Comparison of ENCODE assay signal across 8 cellular contexts in genomic region chr4:109703664-109704351, GRCh38. TPM values are rescaled to one million over a fixed set of nuclear protein-coding genes. Genes with fewer than 3 reads are reported as not detected.
DNase-seq lines count a peak whose midpoint lies in the region; ATAC-seq and TF ChIP-seq lines count a peak whose summit lies in the region.

No MANE protein-coding gene starts in this region.

- no peaks in the 10 kb centered on the region for H4K20me1 ChIP-seq in DOHH2 (ENCODE audit: control insufficient read depth, insufficient read depth, low read depth, low read length)

- H3K27me3 Mint-ChIP-seq in central memory CD8-positive, alpha-beta T cell = no peaks in the 10 kb centered on the region

- no peak overlapping the region for H2BK15ac ChIP-seq in mesendoderm (replicated peaks; ENCODE audit: low read depth)

- peaks cover 37% of the 10 kb centered on the region for H3K4me1 Mint-ChIP-seq in central memory CD8-positive, alpha-beta T cell

- H3K4me3 Mint-ChIP-seq in central memory CD8-positive, alpha-beta T cell = peak overlapping the region; percentile 90

- H3K4me1 ChIP-seq in DOHH2 (ENCODE audit: control insufficient read depth, low read length) (peaks cover 20% of the 10 kb centered on the region), mesendoderm (ENCODE audit: control insufficient read depth, low read depth, low read length) (no peaks in the 10 kb centered on the region)

- no peak overlapping the region for H4K8ac ChIP-seq in mesendoderm (ENCODE audit: low read depth, low read length)

- H3K23ac ChIP-seq in mesendoderm (ENCODE audit: low read length) = no peak overlapping the region

- no peaks in the 10 kb centered on the region for H3K9me3 Mint-ChIP-seq in central memory CD8-positive, alpha-beta T cell

- H3K4ac ChIP-seq in mesendoderm (ENCODE audit: low read depth, low read length) = no peak overlapping the region

- H3K79me1 ChIP-seq in mesendoderm (ENCODE audit: low read length) = peaks cover 2% of the 10 kb centered on the region

- no peaks in the 10 kb centered on the region for H3K9me2 ChIP-seq in DOHH2 (replicated peaks; ENCODE audit: control insufficient read depth, low read length)

- H3K4me3 ChIP-seq in DOHH2 (ENCODE audit: low read length) = peak overlapping the region; percentile 84
- H3K4me3 ChIP-seq in mesendoderm (ENCODE audit: low read length) = peak overlapping the region; percentile 19

- H4K5ac ChIP-seq in mesendoderm (ENCODE audit: low read length) = no peak overlapping the region

- H3K27ac Mint-ChIP-seq in central memory CD8-positive, alpha-beta T cell (ENCODE audit: low read depth) = peak overlapping the region; percentile 94

- no peak for ATAC-seq in central memory CD8-positive, alpha-beta T cell (replicated peaks; ENCODE audit: extremely low read depth, poor library complexity, severe bottlenecking)
- ATAC-seq in GM18517 (IDR thresholded peaks at IDR 0.05; ENCODE audit: unreplicated experiment) = no peak
- no peak for ATAC-seq in GM18520 (IDR thresholded peaks at IDR 0.05; ENCODE audit: unreplicated experiment)

- TF ChIP-seq CTCF in DOHH2 (IDR thresholded peaks at IDR 0.05; ENCODE audit: low read depth, low read length, poor library complexity, severe bottlenecking) = no peak
- no peak for TF ChIP-seq CTCF in GM13977 (IDR thresholded peaks at IDR 0.05; ENCODE audit: extremely low read depth, insufficient read depth, missing control alignments)

- DNase-seq in NCI-H146 (lab: John Stamatoyannopoulos, UW) (peak; percentile 3), mesendoderm (no peak), GM13977 (ENCODE audit: low spot score) (no peak), NCI-H226 (no peak)
- no peak for DNase-seq in central memory CD8-positive, alpha-beta T cell (ENCODE audit: low spot score in 2 of 2)

- no peaks in the 10 kb centered on the region for H3K9me3 ChIP-seq in DOHH2 (ENCODE audit: control insufficient read depth, insufficient read depth, low read length)

- H2BK5ac ChIP-seq in mesendoderm (ENCODE audit: low read length) = no peak overlapping the region

- peaks cover 12% of the 10 kb centered on the region for H3K36me3 Mint-ChIP-seq in central memory CD8-positive, alpha-beta T cell (ENCODE audit: insufficient read depth)

- peak overlapping the region; percentile 71 for H3K9ac ChIP-seq in mesendoderm (ENCODE audit: low read length)

- no peaks in the 10 kb centered on the region for H3K36me3 ChIP-seq in DOHH2 (ENCODE audit: control insufficient read depth, low read length)
- no peaks in the 10 kb centered on the region for H3K36me3 ChIP-seq in mesendoderm (ENCODE audit: control insufficient read depth, insufficient read depth, low read length)

- H3K27ac ChIP-seq in DOHH2 (ENCODE audit: low read depth, low read length) = no peak overlapping the region
- H3K27ac ChIP-seq in mesendoderm (ENCODE audit: low read depth, low read length) = no peak overlapping the region

- peak overlapping the region; percentile 96 for H3K18ac ChIP-seq in mesendoderm (ENCODE audit: low read length)

- H3K27me3 ChIP-seq in DOHH2 (ENCODE audit: control insufficient read depth, low read length) = no peaks in the 10 kb centered on the region
- no peaks in the 10 kb centered on the region for H3K27me3 ChIP-seq in mesendoderm (ENCODE audit: insufficient read depth, low read length, poor library complexity)

- no CpG with 5 or more reads among the region's 11 CpGs for WGBS in mesendoderm (ENCODE audit: extremely low coverage, insufficient coverage, low lambda C conversion rate)

- H3K4me2 ChIP-seq in DOHH2 (ENCODE audit: low read length) = peak overlapping the region; percentile 82
- H3K4me2 ChIP-seq in mesendoderm (ENCODE audit: low read length) = peak overlapping the region; percentile 46

- no peak overlapping the region for H2AK5ac ChIP-seq in mesendoderm (ENCODE audit: low read length)

- in situ Hi-C loops in GM13977 (cut with MboI; ENCODE audit: low pct_unique_long_range_greater_than_20kb, low sequenced_read_pairs, unreplicated experiment) = no loop called here

- H3K79me2 ChIP-seq in DOHH2 (ENCODE audit: control insufficient read depth, low read length) = no peaks in the 10 kb centered on the region
- H3K79me2 ChIP-seq in mesendoderm (ENCODE audit: control insufficient read depth, insufficient read depth, low read length) = no peaks in the 10 kb centered on the region

- no peak overlapping the region for H2BK120ac ChIP-seq in mesendoderm (ENCODE audit: low read depth, low read length)

- H3K56ac ChIP-seq in mesendoderm (ENCODE audit: low read length) = peak overlapping the region; percentile 91

- H3F3A ChIP-seq in DOHH2 (ENCODE audit: control insufficient read depth, insufficient read depth) = peaks cover 6% of the 10 kb centered on the region; the same call in 1 of the 2 replicates

RNA-seq across cellular contexts. Expression of gene CASP6, which starts 0.6 kb away (rescaled TPM):
- polyA plus RNA-seq in mesendoderm (2013, experiment 1 of 2) = 30.0 TPM
- polyA plus RNA-seq in mesendoderm (2013, experiment 2 of 2) = 31.9 TPM

RNA-seq across cellular contexts. Expression of gene PLA2G12A, which starts 26.1 kb away (rescaled TPM):
- polyA plus RNA-seq in mesendoderm (2013, experiment 1 of 2) = 37.7 TPM
- 39.6 TPM for polyA plus RNA-seq in mesendoderm (2013, experiment 2 of 2)
